Comparison of ENCODE assay signal across 9 cellular contexts in the genomic region with DNA sequence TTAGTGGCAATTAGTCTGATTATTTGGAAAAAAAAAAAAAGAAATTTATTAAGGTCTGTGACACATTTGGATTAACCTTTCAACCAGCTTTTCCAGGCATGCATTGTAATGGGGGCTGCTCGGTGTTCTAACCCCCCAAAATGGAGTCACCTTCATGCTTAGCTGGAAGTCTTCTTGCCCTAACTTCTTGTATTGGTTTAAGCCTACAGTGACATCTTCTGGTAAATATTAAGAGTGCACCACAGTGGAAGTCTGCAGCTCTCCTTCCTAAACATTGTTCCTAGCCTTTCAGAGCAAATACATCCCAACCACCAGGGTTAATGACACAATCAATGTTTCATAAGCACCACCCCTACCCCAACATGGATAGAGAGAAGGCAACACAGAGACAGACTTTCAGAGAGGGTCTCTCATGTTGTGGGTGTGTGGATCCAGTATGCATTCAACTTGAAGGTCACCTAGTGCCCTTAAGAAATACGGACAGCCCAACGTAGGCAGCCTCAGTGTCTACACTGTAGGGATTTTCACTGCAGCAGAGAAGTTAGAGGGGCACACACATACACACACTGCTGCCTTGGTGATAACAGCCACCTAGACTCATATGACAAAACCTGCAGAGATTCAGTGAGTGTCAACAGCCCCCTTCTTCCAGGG.
DNase-seq lines count a peak whose midpoint lies in the region; ATAC-seq and TF ChIP-seq lines count a peak whose summit lies in the region.
"Had no signal": no experiment of that assay in that cellular context is flagged by ENCODE, and none has a peak within 500 bp of the region (broad histone marks: within the 10 kb centered on the region; RNA-seq: fewer than 3 reads in every experiment).

No MANE protein-coding gene starts in this region.

- no peaks in the 10 kb centered on the region for H3K36me3 Mint-ChIP-seq in activated naive CD8-positive, alpha-beta T cell treated with anti-CD3 and anti-CD28 coated beads, Interleukin-2, amount 50 U/mL, for 24 hours (ENCODE audit: low read depth)

- TF ChIP-seq CTCF in AG09309 (IDR thresholded peaks at IDR 0.05; ENCODE audit: control insufficient read depth, insufficient read depth, low read depth, low read length, missing control alignments) = peak; percentile 65
- TF ChIP-seq CTCF in GM12875 (IDR thresholded peaks at IDR 0.05; ENCODE audit: borderline replicate concordance, insufficient read depth, low read depth, low read length) = peak; percentile 46; the same call in 1 of the 2 replicates
- TF ChIP-seq CTCF in adrenal gland (IDR thresholded peaks at IDR 0.05) = peak; percentile 41 to 67 (median 56)
- TF ChIP-seq CTCF in uterus (IDR thresholded peaks at IDR 0.05) = peak; percentile 35 to 64 (median 55)

- H3K4me1 ChIP-seq in adrenal gland (replicated peaks in 1 of 2) (no peaks in the 10 kb centered on the region), uterus (no peaks in the 10 kb centered on the region)

- H3K9me3 ChIP-seq in adrenal gland (replicated peaks in 1 of 3) (no peaks in the 10 kb centered on the region), uterus (no peaks in the 10 kb centered on the region)

- H3K9me3 Mint-ChIP-seq in activated naive CD8-positive, alpha-beta T cell treated with anti-CD3 and anti-CD28 coated beads, Interleukin-2, amount 50 U/mL, for 24 hours = no peaks in the 10 kb centered on the region
- H3K9me3 Mint-ChIP-seq: dendritic cell treated with granulocyte-macrophage colony-stimulating factor and Interleukin-4, amounts not matched to agents 40 ng/mL and 50 ng/mL, for 4 days had no signal

- in situ Hi-C loops in KBM-7 (cut with MboI; ENCODE audit: low pct_unique_long_range_greater_than_20kb, low sequenced_read_pairs) = no loop called here

- WGBS in adrenal gland, 4 donors = 0 to 35% (median 20%) methylated on average over 1 to 3 of the region's 3 CpGs

- DNase-seq in AG09309 (ENCODE audit: low read depth) (peak; percentile 11), KBM-7 (peak; percentile 66), adrenal gland (no peak), iris pigment epithelial cell (ENCODE audit: low read depth) (peak; percentile 48), uterus (no peak), NCI-H2029 treated with DMSO at 0.1 percent for 48 hours (lab: John Stamatoyannopoulos, UW) (no peak)
- DNase-seq in activated naive CD8-positive, alpha-beta T cell treated with anti-CD3 and anti-CD28 coated beads, Interleukin-2, amount 50 U/mL, for 24 hours = no peak

- H3K27me3 ChIP-seq in adrenal gland (peaks cover 19% of the 10 kb centered on the region), uterus (no peaks in the 10 kb centered on the region)

- no peaks in the 10 kb centered on the region for H3K36me3 ChIP-seq in adrenal gland (replicated peaks in 1 of 2)
- H3K36me3 ChIP-seq in uterus = no peaks in the 10 kb centered on the region

- H3K27ac Mint-ChIP-seq in activated naive CD8-positive, alpha-beta T cell treated with anti-CD3 and anti-CD28 coated beads, Interleukin-2, amount 50 U/mL, for 24 hours = no peak overlapping the region
- H3K27ac Mint-ChIP-seq: dendritic cell treated with granulocyte-macrophage colony-stimulating factor and Interleukin-4, amounts not matched to agents 40 ng/mL and 50 ng/mL, for 4 days had no signal

- no peaks in the 10 kb centered on the region for H3K27me3 Mint-ChIP-seq in activated naive CD8-positive, alpha-beta T cell treated with anti-CD3 and anti-CD28 coated beads, Interleukin-2, amount 50 U/mL, for 24 hours
- H3K27me3 Mint-ChIP-seq: dendritic cell treated with granulocyte-macrophage colony-stimulating factor and Interleukin-4, amounts not matched to agents 40 ng/mL and 50 ng/mL, for 4 days had no signal

- H3K4me3 Mint-ChIP-seq in activated naive CD8-positive, alpha-beta T cell treated with anti-CD3 and anti-CD28 coated beads, Interleukin-2, amount 50 U/mL, for 24 hours = no peak overlapping the region
- H3K4me3 Mint-ChIP-seq: dendritic cell treated with granulocyte-macrophage colony-stimulating factor and Interleukin-4, amounts not matched to agents 40 ng/mL and 50 ng/mL, for 4 days had no signal

- ATAC-seq in activated naive CD8-positive, alpha-beta T cell treated with anti-CD3 and anti-CD28 coated beads, Interleukin-2, amount 50 U/mL, for 24 hours = no peak

- intact Hi-C loops in adrenal gland (cut with DNase I) = no loop called here
- intact Hi-C loops in uterus (cut with DNase I; ENCODE audit: low total_unique reads) = no loop called here

- no peak overlapping the region for H3K27ac ChIP-seq in adrenal gland
- no peak overlapping the region for H3K27ac ChIP-seq in uterus

- no peaks in the 10 kb centered on the region for H3K4me1 Mint-ChIP-seq in activated naive CD8-positive, alpha-beta T cell treated with anti-CD3 and anti-CD28 coated beads, Interleukin-2, amount 50 U/mL, for 24 hours

- no peak for TF ChIP-seq POLR2A in adrenal gland (IDR thresholded peaks at IDR 0.05)
- TF ChIP-seq POLR2A in uterus (IDR thresholded peaks at IDR 0.05) = no peak

- H3K4me3 ChIP-seq in AG09309 (ENCODE audit: control insufficient read depth, low read depth, low read length) = no peak overlapping the region
- no peak overlapping the region for H3K4me3 ChIP-seq in GM12875 (ENCODE audit: low read depth, low read length)
- H3K4me3 ChIP-seq in adrenal gland = no peak overlapping the region
- H3K4me3 ChIP-seq in uterus = no peak overlapping the region

Comparison
In these comparisons a context has a peak if more than half of its experiments do, and no peak if none do; other contexts are left out.
1. DNase-seq: peak in AG09309 (single experiment), KBM-7 (single experiment) and iris pigment epithelial cell (single experiment); none in adrenal gland (0 of 7), uterus (0 of 2), NCI-H2029 treated with DMSO at 0.1 percent for 48 hours (single experiment) and activated naive CD8-positive, alpha-beta T cell treated with anti-CD3 and anti-CD28 coated beads, Interleukin-2, amount 50 U/mL, for 24 hours (single experiment).
2. Peak in every context shown above with its lines, with median percentiles within 50 percentile points of each other: CTCF ChIP-seq.